In genomic region chr9:121325387-121325786, GRCh38 we compare ENCODE assay signal across 14 cellular contexts. TPM values are rescaled to one million over a fixed set of nuclear protein-coding genes. Genes with fewer than 3 reads are reported as not detected.
A peak's percentile ranks its signal among the peaks of the same experiment; 100 is the strongest.
DNase-seq lines count a peak whose midpoint lies in the region; ATAC-seq, FAIRE-seq and TF ChIP-seq lines count a peak whose summit lies in the region.
"Had no signal": no experiment of that assay in that cellular context is flagged by ENCODE, and none has a peak within 500 bp of the region (broad histone marks: within the 10 kb centered on the region; RNA-seq: fewer than 3 reads in every experiment).

No MANE protein-coding gene starts in this region.

- H3K4me2 ChIP-seq in K562 (ENCODE audit: insufficient read depth, low read length), result no peak overlapping the region
- H3K4me2 ChIP-seq: KMS-11 had no signal

- no peak for TF ChIP-seq RAD21 in K562 (CRISPR knock-in tag; conservative IDR thresholded peaks at IDR 0.05 in 1 of 2, IDR thresholded peaks at IDR 0.05 in 1 of 2)

- H3K79me2 ChIP-seq in K562 (ENCODE audit: control insufficient read depth, insufficient read depth, low read length), result no peaks in the 10 kb centered on the region

- TF ChIP-seq EP300 in K562 (IDR thresholded peaks at IDR 0.05; ENCODE audit: low read length), result no peak

- H3K36me3 Mint-ChIP-seq in CD4-positive, alpha-beta T cell (ENCODE audit: low read depth), result no peaks in the 10 kb centered on the region

- no peak overlapping the region for H3K4me3 ChIP-seq in AG04450 (ENCODE audit: low read depth, low read length)
- no peak overlapping the region for H3K4me3 ChIP-seq in K562
- H3K4me3 ChIP-seq in gastrocnemius medialis, result no peak overlapping the region
- H3K4me3 ChIP-seq: pancreas, SJCRH30 had no signal

- TF ChIP-seq CTCF in AG04450 (IDR thresholded peaks at IDR 0.05; ENCODE audit: low read depth, low read length) (no peak), K562 (IDR thresholded peaks at IDR 0.05 in 2 of 3, conservative IDR thresholded peaks at IDR 0.05 in 1 of 3; ENCODE audit: insufficient read depth in 2 of 3, low read depth in 1 of 3, low read length in 3 of 3) (0 out of 6 replicates have a peak, but pooled peaks of 1 of the 3 experiments have one; percentile 17), gastrocnemius medialis (IDR thresholded peaks at IDR 0.05 in 4 of 5, conservative IDR thresholded peaks at IDR 0.05 in 1 of 5) (no peak)
- no peak for TF ChIP-seq CTCF in CD4-positive, alpha-beta T cell (IDR thresholded peaks at IDR 0.05)

- H3K27me3 Mint-ChIP-seq in CD4-positive, alpha-beta T cell, result no peaks in the 10 kb centered on the region
- H3K27me3 Mint-ChIP-seq: activated T-helper 17 cell treated with anti-CD3 and anti-CD28 coated beads, Interleukin-2, amount 50 U/mL, for 72 hours had no signal

- H3K9me3 ChIP-seq in AG04450 (ENCODE audit: control insufficient read depth, insufficient read depth, low read length) (peaks cover 7% of the 10 kb centered on the region), K562 (replicated peaks; ENCODE audit: control insufficient read depth, insufficient read depth, low read depth, low read length) (no peaks in the 10 kb centered on the region), gastrocnemius medialis (no peaks in the 10 kb centered on the region)
- no peaks in the 10 kb centered on the region for H3K9me3 ChIP-seq in CD4-positive, alpha-beta T cell (ENCODE audit: control insufficient read depth, low read length)
- H3K9me3 ChIP-seq: pancreas, SJCRH30 had no signal

- H3K4me1 ChIP-seq in K562 (replicated peaks in 1 of 2; ENCODE audit: control insufficient read depth in 2 of 2, insufficient read depth in 2 of 2, low read length in 2 of 2), result peaks cover 0 to 4% of the 10 kb centered on the region in 2 experiments; a peak in 2 of 5 replicates
- peaks cover 29 to 33% of the 10 kb centered on the region in 2 donors for H3K4me1 ChIP-seq in gastrocnemius medialis

- H2AFZ ChIP-seq in K562 (ENCODE audit: low read depth, low read length), result no peak overlapping the region

- H3K4me3 Mint-ChIP-seq in CD4-positive, alpha-beta T cell, result no peak overlapping the region
- H3K4me3 Mint-ChIP-seq: activated T-helper 17 cell treated with anti-CD3 and anti-CD28 coated beads, Interleukin-2, amount 50 U/mL, for 72 hours had no signal

- no peak for FAIRE-seq in K562 (lab: Jason Lieb, UNC)
- FAIRE-seq: pancreas had no signal

- POLR2A ChIA-PET in AG04450 (lab: Yijun Ruan, JAX), result no interaction called here
- POLR2A ChIA-PET in K562 (lab: Yijun Ruan, JAX), result no interaction called here
- POLR2A ChIA-PET in CD4-positive, alpha-beta T cell (lab: Charles Lee), result no interaction called here

- peak overlapping the region; percentile 21 for H3K27ac ChIP-seq in AG04450 (ENCODE audit: low read depth, low read length)
- no peak overlapping the region for H3K27ac ChIP-seq in K562 (ENCODE audit: extremely low read depth, low read depth, low read length)
- peak overlapping the region; percentile 89 for H3K27ac ChIP-seq in layer of hippocampus (ENCODE audit: low read depth, low read length)
- H3K27ac ChIP-seq in gastrocnemius medialis, result peak overlapping the region; percentile 88 to 91 (median 88)
- no peak overlapping the region for H3K27ac ChIP-seq in CD4-positive, alpha-beta T cell (ENCODE audit: low read depth, low read length)
- H3K27ac ChIP-seq: KMS-11, SJCRH30 had no signal

- WGBS in K562 (ENCODE audit: insufficient coverage, low coverage, missing lambda C conversion rate), result 24% methylated on average over 6 of the region's 7 CpGs

- H4K20me1 ChIP-seq in K562 (replicated peaks; ENCODE audit: control insufficient read depth, insufficient read depth, low read length), result no peaks in the 10 kb centered on the region

- H3K9me1 ChIP-seq in K562 (ENCODE audit: control insufficient read depth, insufficient read depth, low read length), result no peaks in the 10 kb centered on the region

- DNase-seq in AG04450 (ENCODE audit: low read depth, low spot score) (no peak), K562 (ENCODE audit: extremely low read depth in 1 of 4, low spot score in 3 of 4) (no peak), gastrocnemius medialis (no peak)
- no peak for DNase-seq in CD4-positive, alpha-beta T cell
- DNase-seq: activated CD4-positive, CD25-positive, alpha-beta regulatory T cell treated with anti-CD3 and anti-CD28 coated beads, Interleukin-2, amount 50 U/mL, for 72 hours; NCI-H187 had no signal

- no peaks in the 10 kb centered on the region for H3K9me3 Mint-ChIP-seq in CD4-positive, alpha-beta T cell
- H3K9me3 Mint-ChIP-seq: activated T-helper 17 cell treated with anti-CD3 and anti-CD28 coated beads, Interleukin-2, amount 50 U/mL, for 72 hours had no signal

- H3K4me1 Mint-ChIP-seq in CD4-positive, alpha-beta T cell (ENCODE audit: low read depth), result peaks cover 18% of the 10 kb centered on the region
- H3K4me1 Mint-ChIP-seq: activated T-helper 17 cell treated with anti-CD3 and anti-CD28 coated beads, Interleukin-2, amount 50 U/mL, for 72 hours had no signal

- CTCF ChIA-PET in AG04450 (lab: Charles Lee), result no interaction called here
- CTCF ChIA-PET in K562 (lab: Yijun Ruan, JAX; ENCODE audit: low intra/inter-chr PET ratio), result no interaction called here
- CTCF ChIA-PET in CD4-positive, alpha-beta T cell (lab: Charles Lee), result no interaction called here

- in situ Hi-C loops in K562 (cut with MboI), result no loop called here
- in situ Hi-C loops in gastrocnemius medialis (cut with MboI; ENCODE audit: low sequenced_read_pairs in 4 of 4), result loop anchor here in 3 of 4 donors (5.0 to 10.0 kb wide), 2 partner anchors 49 to 72 kb away; partner anchors contain the start of gene STOM (in 2 of the 3)

- ATAC-seq in K562 (peak; percentile 40; the same call in 2 of the 3 replicates), gastrocnemius medialis (no peak), GM18520 (IDR thresholded peaks at IDR 0.05; ENCODE audit: unreplicated experiment) (no peak), GM21825 (IDR thresholded peaks at IDR 0.05; ENCODE audit: unreplicated experiment) (no peak), HG03045 (IDR thresholded peaks at IDR 0.05; ENCODE audit: unreplicated experiment) (no peak)
- ATAC-seq in CD4-positive, alpha-beta T cell (ENCODE audit: poor library complexity), result no peak
- ATAC-seq: activated T-helper 17 cell treated with anti-CD3 and anti-CD28 coated beads, Interleukin-2, amount 50 U/mL, for 72 hours had no signal

- no peak overlapping the region for H3K9ac ChIP-seq in K562 (ENCODE audit: insufficient read depth in 1 of 2, low read depth in 2 of 2, low read length in 2 of 2)
- H3K9ac ChIP-seq: KMS-11 had no signal

- intact Hi-C loops in K562 (cut with micrococcal nuclease) (loop anchor here (10.0 kb wide), 1 partner anchor 581 kb away; no protein-coding TSS in a partner anchor), gastrocnemius medialis (cut with DNase I; ENCODE audit: low total_unique reads) (no loop called here)
- intact Hi-C loops in CD4-positive, alpha-beta T cell (cut with DNase I, micrococcal nuclease), result no loop called here

- H3K36me3 ChIP-seq in K562 (ENCODE audit: control insufficient read depth, insufficient read depth, low read length) (no peaks in the 10 kb centered on the region; the same call in 2 of the 3 replicates), gastrocnemius medialis (peaks cover 0 to 83% of the 10 kb centered on the region in 2 donors)
- H3K36me3 ChIP-seq: SJCRH30 had no signal

- H3K27ac Mint-ChIP-seq in CD4-positive, alpha-beta T cell, result no peak overlapping the region
- H3K27ac Mint-ChIP-seq: activated T-helper 17 cell treated with anti-CD3 and anti-CD28 coated beads, Interleukin-2, amount 50 U/mL, for 72 hours had no signal

- H3K27me3 ChIP-seq in AG04450 (ENCODE audit: control insufficient read depth, insufficient read depth, low read length), result no peaks in the 10 kb centered on the region
- no peaks in the 10 kb centered on the region for H3K27me3 ChIP-seq in K562 (ENCODE audit: control insufficient read depth in 2 of 2, insufficient read depth in 2 of 2, low read length in 2 of 2)
- no peaks in the 10 kb centered on the region for H3K27me3 ChIP-seq in layer of hippocampus (ENCODE audit: control insufficient read depth, insufficient read depth, low read length)
- no peaks in the 10 kb centered on the region for H3K27me3 ChIP-seq in gastrocnemius medialis
- no peaks in the 10 kb centered on the region for H3K27me3 ChIP-seq in CD4-positive, alpha-beta T cell (ENCODE audit: control insufficient read depth, insufficient read depth, low read length)
- H3K27me3 ChIP-seq: pancreas, SJCRH30 had no signal

- TF ChIP-seq POLR2A in K562 (conservative IDR thresholded peaks at IDR 0.05) (no peak), gastrocnemius medialis (IDR thresholded peaks at IDR 0.05) (no peak)

- BruUV-seq in K562 (replicated peaks; lab: Mats Ljungman, UMichigan), result no TSS peak

RNA-seq across cellular contexts. Expression of gene STOM, which starts 44.7 kb away (rescaled TPM):
- polyA plus RNA-seq in AG04450 (2011; rRNA removed) (405 and 510 TPM in 2 replicates), K562 (2011; rRNA removed) (62.6 and 140 TPM in 2 replicates), K562 (2014; fragmentation: Illumina TruSeq; extraction: Trizol) (46.9 and 49.4 TPM in 2 replicates), K562 (2014; fragmentation: Nextera tagmentation; extraction: Ambion mirVana) (10 to 100 TPM; 24.6 to 35.8 TPM), K562 (2014; rRNA removed) (33.5 and 43.0 TPM in 2 replicates)
- polyA minus RNA-seq in AG04450 (2011; rRNA and poly(A)+ RNA removed), result 192 and 228 TPM in 2 replicates
- total RNA-seq in K562 (2011; cell fraction: chromatin; rRNA removed; ENCODE audit: low replicate concordance), result 57.6 and 69.2 TPM in 2 replicates
- 86.6 and 95.4 TPM in 2 replicates for total RNA-seq in K562 (2011; cell fraction: nucleolus; rRNA removed)
- total RNA-seq in K562 (2011; cell fraction: nucleoplasm; rRNA removed), result 109 and 133 TPM in 2 replicates
- total RNA-seq in K562 (2014; rRNA removed) (23.2 and 34.7 TPM in 2 replicates), K562 (2014; rRNA removed; fragmentation: Illumina TruSeq; extraction: Trizol) (43.9 and 52.4 TPM in 2 replicates), K562 (2015; rRNA removed; fragmentation: Illumina TruSeq; extraction: Trizol) (54.4 and 58.1 TPM in 2 replicates), K562 (2021) (56.7 and 56.9 TPM in 2 replicates), gastrocnemius medialis (10 to 100 TPM; 60.0 to 89.5 (median 76.3) TPM)
- polyA plus RNA-seq in K562 (2011; cell fraction: cytosol; rRNA removed), result 46.5 and 61.5 TPM in 2 replicates
- 15.3 and 22.4 TPM in 2 replicates for polyA plus RNA-seq in K562 (2011; cell fraction: nucleus; rRNA removed)
- polyA plus RNA-seq in K562 (2012), result 27.0 and 42.0 TPM in 2 replicates
- 40.2 and 82.5 TPM in 2 replicates for polyA minus RNA-seq in K562 (2011; rRNA and poly(A)+ RNA removed)
- 37.9 and 62.8 TPM in 2 replicates for polyA minus RNA-seq in K562 (2011; cell fraction: cytosol; rRNA and poly(A)+ RNA removed)
- polyA minus RNA-seq in K562 (2011; cell fraction: nucleus; rRNA and poly(A)+ RNA removed), result 11.0 and 11.8 TPM in 2 replicates
- total RNA-seq in CD4-positive, alpha-beta T cell, result 10 to 100 TPM; 26.1 to 27.9 TPM

RNA-seq across cellular contexts. Expression of gene GSN, which starts 57.4 kb away (rescaled TPM):
- polyA plus RNA-seq in AG04450 (2011; rRNA removed) (421 and 565 TPM in 2 replicates), K562 (2011; rRNA removed) (16.6 and 24.2 TPM in 2 replicates), K562 (2014; fragmentation: Illumina TruSeq; extraction: Trizol) (5.2 and 7.4 TPM in 2 replicates), K562 (2014; fragmentation: Nextera tagmentation; extraction: Ambion mirVana) (under 1 TPM; 0.39 to 0.41 TPM), K562 (2014; rRNA removed) (7.5 and 11.2 TPM in 2 replicates)
- polyA minus RNA-seq in AG04450 (2011; rRNA and poly(A)+ RNA removed), result 513 and 805 TPM in 2 replicates
- total RNA-seq in K562 (2011; cell fraction: chromatin; rRNA removed; ENCODE audit: low replicate concordance), result 15.3 and 27.0 TPM in 2 replicates
- 9.9 and 11.0 TPM in 2 replicates for total RNA-seq in K562 (2011; cell fraction: nucleolus; rRNA removed)
- 8.1 and 9.2 TPM in 2 replicates for total RNA-seq in K562 (2011; cell fraction: nucleoplasm; rRNA removed)
- total RNA-seq in K562 (2014; rRNA removed) (8.2 and 10.8 TPM in 2 replicates), K562 (2014; rRNA removed; fragmentation: Illumina TruSeq; extraction: Trizol) (3.3 and 3.5 TPM in 2 replicates), K562 (2015; rRNA removed; fragmentation: Illumina TruSeq; extraction: Trizol) (12.3 and 12.4 TPM in 2 replicates), K562 (2021) (9.0 and 9.6 TPM in 2 replicates), gastrocnemius medialis (100 to 1,000 TPM; 487 to 785 (median 662) TPM)
- 27.5 and 34.5 TPM in 2 replicates for polyA plus RNA-seq in K562 (2011; cell fraction: cytosol; rRNA removed)
- 15.8 and 17.0 TPM in 2 replicates for polyA plus RNA-seq in K562 (2011; cell fraction: nucleus; rRNA removed)
- 11.2 and 34.5 TPM in 2 replicates for polyA plus RNA-seq in K562 (2012)
- polyA minus RNA-seq in K562 (2011; rRNA and poly(A)+ RNA removed), result 23.7 and 31.3 TPM in 2 replicates
- polyA minus RNA-seq in K562 (2011; cell fraction: cytosol; rRNA and poly(A)+ RNA removed), result 24.8 and 27.9 TPM in 2 replicates
- 6.2 and 9.0 TPM in 2 replicates for polyA minus RNA-seq in K562 (2011; cell fraction: nucleus; rRNA and poly(A)+ RNA removed)
- total RNA-seq in CD4-positive, alpha-beta T cell, result 1 to 10 TPM; 2.6 to 2.7 TPM

Comparison
In these comparisons a context has a peak if more than half of its experiments do, and no peak if none do; other contexts are left out.
1. H3K27ac ChIP-seq: peak in AG04450 (single experiment), layer of hippocampus (single experiment) and gastrocnemius medialis (4 of 4); none in K562 (single experiment) and CD4-positive, alpha-beta T cell (single experiment).
2. RNA of gene GSN, which starts 57.4 kb away (total RNA-seq): 487 to 785 TPM in gastrocnemius medialis; 3.3 to 27.0 TPM in K562 and 2.6 to 2.7 TPM in CD4-positive, alpha-beta T cell; every median in the first group is over 10 times any median in the second.